ENCODE assay signal across 28 cellular contexts in the genomic region with DNA sequence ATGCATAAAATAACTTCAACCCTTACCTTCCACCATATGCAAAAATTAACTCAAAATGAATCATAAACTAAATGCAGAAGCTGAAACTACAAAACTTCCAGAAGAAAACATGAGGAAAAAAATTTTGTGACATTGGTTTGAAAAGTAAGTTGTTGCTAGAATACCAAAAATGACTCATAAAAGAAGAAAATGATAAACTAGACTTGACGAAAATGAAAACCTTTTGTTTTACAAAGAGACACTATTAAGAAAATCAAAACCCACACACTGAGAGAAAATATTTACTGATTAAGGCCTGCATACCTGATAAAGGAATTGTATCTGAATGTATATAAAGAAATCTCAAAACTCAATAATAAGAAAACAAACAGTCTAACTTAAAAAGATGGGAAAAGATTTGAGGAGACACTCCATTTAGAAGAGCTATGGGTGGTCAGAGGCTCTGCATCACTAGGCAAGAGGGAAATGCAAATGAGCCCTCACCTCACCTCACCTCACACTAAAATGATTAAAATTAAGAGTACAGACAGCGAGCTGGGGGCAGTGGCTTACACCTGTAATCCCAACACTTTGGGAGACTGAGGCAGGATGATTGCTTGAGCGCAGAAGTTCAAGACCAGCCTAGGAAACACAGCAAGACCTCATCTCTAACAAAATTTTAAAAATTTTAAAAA.
"Had no signal": no experiment of that assay in that cellular context is flagged by ENCODE, and none has a peak within 500 bp of the region (broad histone marks: within the 10 kb centered on the region; RNA-seq: fewer than 3 reads in every experiment).

No MANE protein-coding gene starts in this region.

- FAIRE-seq: colon, TTC549 had no signal

- ATAC-seq: activated CD8-positive, alpha-beta T cell treated with anti-CD3 and anti-CD28 coated beads for 36 hours; activated T-cell treated with anti-CD3 and anti-CD28 coated beads, Interleukin-2, amount 50 U/mL, for 72 hours; activated T-helper 17 cell treated with anti-CD3 and anti-CD28 coated beads, Interleukin-2, amount 50 U/mL, for 72 hours; PC-3; SK-N-SH treated with all-trans-retinoic acid at 6 μM for 48 hours had no signal

- H3K36me3 Mint-ChIP-seq: activated naive CD8-positive, alpha-beta T cell treated with anti-CD3 and anti-CD28 coated beads for 36 hours had no signal

- H3K27ac Mint-ChIP-seq: activated CD4-positive, alpha-beta T cell treated with anti-CD3 and anti-CD28 coated beads, Interleukin-2, amount 10 ng/mL, durations not matched to agents 24 days and 14 days; activated CD8-positive, alpha-beta T cell treated with anti-CD3 and anti-CD28 coated beads for 36 hours; activated naive CD8-positive, alpha-beta T cell treated with anti-CD3 and anti-CD28 coated beads for 36 hours; activated T-cell treated with anti-CD3 and anti-CD28 coated beads, Interleukin-2, amount 50 U/mL, for 72 hours; activated T-helper 17 cell treated with anti-CD3 and anti-CD28 coated beads, Interleukin-2, amount 50 U/mL, for 72 hours had no signal

- DNase-seq: activated CD4-positive, alpha-beta T cell treated with anti-CD3 and anti-CD28 coated beads, Interleukin-2, amount 10 ng/mL, durations not matched to agents 24 days and 14 days; activated CD4-positive, alpha-beta T cell treated with anti-CD3 and anti-CD28 coated beads, Interleukin-2, amount 50 U/mL, for 4 hours; activated CD8-positive, alpha-beta T cell treated with anti-CD3 and anti-CD28 coated beads for 36 hours; activated effector memory CD4-positive, alpha-beta T cell treated with anti-CD3 and anti-CD28 coated beads, Interleukin-2, amount 50 U/mL, for 16 hours; activated naive CD4-positive, alpha-beta T cell; activated naive CD4-positive, alpha-beta T cell treated with anti-CD3 and anti-CD28 coated beads, Interleukin-2, amount 50 U/mL, for 16 hours; activated naive CD8-positive, alpha-beta T cell treated with anti-CD3 and anti-CD28 coated beads for 36 hours; activated T-cell treated with anti-CD3 and anti-CD28 coated beads, Interleukin-2, amount 50 U/mL, for 1 hour; activated T-cell treated with anti-CD3 and anti-CD28 coated beads, Interleukin-2, amount 50 U/mL, for 72 hours; amniotic stem cell; aorta; brain microvascular endothelial cell; central memory CD4-positive, alpha-beta T cell; NCI-H1092 treated with DMSO at 0.1 percent for 48 hours; NCI-H1417; NCI-H187 treated with DMSO at 0.1 percent for 48 hours; NCI-H2081; NCI-H226; NCI-H446 treated with DMSO at 0.1 percent for 48 hours; NCI-H524; PC-3; Peyer's patch; RPMI8226; SIG-M5 had no signal

- H3K4me3 Mint-ChIP-seq: activated CD4-positive, alpha-beta T cell treated with anti-CD3 and anti-CD28 coated beads, Interleukin-2, amount 10 ng/mL, durations not matched to agents 24 days and 14 days; activated CD8-positive, alpha-beta T cell treated with anti-CD3 and anti-CD28 coated beads for 36 hours; activated naive CD8-positive, alpha-beta T cell treated with anti-CD3 and anti-CD28 coated beads for 36 hours; activated T-cell treated with anti-CD3 and anti-CD28 coated beads, Interleukin-2, amount 50 U/mL, for 72 hours; activated T-helper 17 cell treated with anti-CD3 and anti-CD28 coated beads, Interleukin-2, amount 50 U/mL, for 72 hours had no signal

- H3K4me1 Mint-ChIP-seq: activated CD4-positive, alpha-beta T cell treated with anti-CD3 and anti-CD28 coated beads, Interleukin-2, amount 10 ng/mL, durations not matched to agents 24 days and 14 days; activated naive CD8-positive, alpha-beta T cell treated with anti-CD3 and anti-CD28 coated beads for 36 hours; activated T-helper 17 cell treated with anti-CD3 and anti-CD28 coated beads, Interleukin-2, amount 50 U/mL, for 72 hours had no signal
